10 cellular contexts compared by ENCODE assay signal in genomic region chr7:99109108-99110051, GRCh38. TPM values are rescaled to one million over a fixed set of nuclear protein-coding genes. Genes with fewer than 3 reads are reported as not detected.
DNase-seq lines count a peak whose midpoint lies in the region; ATAC-seq, FAIRE-seq and TF ChIP-seq lines count a peak whose summit lies in the region.
"Had no signal": no experiment of that assay in that cellular context is flagged by ENCODE, and none has a peak within 500 bp of the region (broad histone marks: within the 10 kb centered on the region; RNA-seq: fewer than 3 reads in every experiment).

No MANE protein-coding gene starts in this region.

- no TSS peak for BruUV-seq in K562 (replicated peaks; lab: Mats Ljungman, UMichigan)

- in situ Hi-C loops in K562 (cut with MboI): no loop called here

- peaks cover 3 to 9% of the 10 kb centered on the region in 2 experiments; a peak in 2 of 5 replicates for H3K4me1 ChIP-seq in K562 (replicated peaks in 1 of 2; ENCODE audit: control insufficient read depth in 2 of 2, insufficient read depth in 2 of 2, low read length in 2 of 2)

- H3K27me3 ChIP-seq in AG04450 (ENCODE audit: control insufficient read depth, insufficient read depth, low read length): no peaks in the 10 kb centered on the region
- no peaks in the 10 kb centered on the region for H3K27me3 ChIP-seq in K562 (ENCODE audit: control insufficient read depth in 2 of 2, insufficient read depth in 2 of 2, low read length in 2 of 2)
- H3K27me3 ChIP-seq: cardiac muscle cell had no signal

- no peak for TF ChIP-seq CTCF in AG04450 (IDR thresholded peaks at IDR 0.05; ENCODE audit: low read depth, low read length)
- no peak for TF ChIP-seq CTCF in K562 (IDR thresholded peaks at IDR 0.05 in 2 of 3, conservative IDR thresholded peaks at IDR 0.05 in 1 of 3; ENCODE audit: insufficient read depth in 2 of 3, low read depth in 1 of 3, low read length in 3 of 3)

- H3K4me3 Mint-ChIP-seq in memory B cell: peak overlapping the region; percentile 1

- POLR2A ChIA-PET in AG04450 (lab: Yijun Ruan, JAX) (interaction anchor here (0.7 to 2.8 kb wide), 2 partner anchors 28 to 36 kb away, joined by 14 to 24 read pairs; no protein-coding TSS in a partner anchor), K562 (lab: Yijun Ruan, JAX) (interaction anchor here (0.6 kb wide), 2 partner anchors 35 to 146 kb away, joined by 4 read pairs; no protein-coding TSS in a partner anchor)

- H3K4me2 ChIP-seq in K562 (ENCODE audit: insufficient read depth, low read length): no peak overlapping the region

- H3K9me3 Mint-ChIP-seq in memory B cell: peaks cover 1% of the 10 kb centered on the region

- H4K20me1 ChIP-seq in K562 (replicated peaks; ENCODE audit: control insufficient read depth, insufficient read depth, low read length): peaks cover 2% of the 10 kb centered on the region; the same call in 1 of the 2 replicates

- H3K4me3 ChIP-seq in AG04450 (ENCODE audit: low read depth, low read length) (no peak overlapping the region), K562 (no peak overlapping the region)
- H3K4me3 ChIP-seq: cardiac muscle cell had no signal

- 0 out of 3 replicates have a peak, but pooled peaks cover 2% of the 10 kb centered on the region for H3K36me3 ChIP-seq in K562 (ENCODE audit: control insufficient read depth, insufficient read depth, low read length)
- H3K36me3 ChIP-seq: cardiac muscle cell had no signal

- H3K27ac Mint-ChIP-seq in memory B cell: no peak overlapping the region

- no peak for TF ChIP-seq POLR2A in K562 (conservative IDR thresholded peaks at IDR 0.05)

- H3K9me3 ChIP-seq in AG04450 (ENCODE audit: control insufficient read depth, insufficient read depth, low read length): no peaks in the 10 kb centered on the region; the same call in 1 of the 2 replicates
- H3K9me3 ChIP-seq in K562 (replicated peaks; ENCODE audit: control insufficient read depth, insufficient read depth, low read depth, low read length): no peaks in the 10 kb centered on the region

- TF ChIP-seq RAD21 in K562 (CRISPR knock-in tag; conservative IDR thresholded peaks at IDR 0.05 in 1 of 2, IDR thresholded peaks at IDR 0.05 in 1 of 2): no peak

- CTCF ChIA-PET in AG04450 (lab: Charles Lee): no interaction called here
- CTCF ChIA-PET in K562 (lab: Yijun Ruan, JAX; ENCODE audit: low intra/inter-chr PET ratio): no interaction called here

- H3K79me2 ChIP-seq in K562 (ENCODE audit: control insufficient read depth, insufficient read depth, low read length): peaks cover 72% of the 10 kb centered on the region

- ATAC-seq in K562: peak; percentile 20; the same call in 2 of the 3 replicates
- ATAC-seq in memory B cell (ENCODE audit: low read depth): no peak
- no peak for ATAC-seq in HG02588 (IDR thresholded peaks at IDR 0.05; ENCODE audit: unreplicated experiment)
- ATAC-seq in GM21529 (IDR thresholded peaks at IDR 0.05; ENCODE audit: unreplicated experiment): no peak
- no peak for ATAC-seq in HG02885 (IDR thresholded peaks at IDR 0.05; ENCODE audit: poor library complexity, unreplicated experiment)

- DNase-seq in AG04450 (ENCODE audit: low read depth, low spot score) (no peak), Kasumi-1 (lab: John Stamatoyannopoulos, UW) (peak; percentile 80 to 81), K562 (ENCODE audit: extremely low read depth in 1 of 4, low spot score in 3 of 4) (no peak), memory B cell (ENCODE audit: low spot score in 2 of 2) (no peak), NCI-H748 (lab: John Stamatoyannopoulos, UW; ENCODE audit: unreplicated experiment) (no peak)

- peak overlapping the region; percentile 76 for H3K27ac ChIP-seq in AG04450 (ENCODE audit: low read depth, low read length)
- no peak overlapping the region for H3K27ac ChIP-seq in K562 (ENCODE audit: extremely low read depth, low read depth, low read length)
- H3K27ac ChIP-seq: cardiac muscle cell had no signal

- no peak for TF ChIP-seq EP300 in K562 (IDR thresholded peaks at IDR 0.05; ENCODE audit: low read length)

- H2AFZ ChIP-seq in K562 (ENCODE audit: low read depth, low read length): no peak overlapping the region

- FAIRE-seq in K562 (lab: Jason Lieb, UNC): no peak
- FAIRE-seq: G401.6 had no signal

- H3K9ac ChIP-seq in K562 (ENCODE audit: insufficient read depth in 1 of 2, low read depth in 2 of 2, low read length in 2 of 2): peak overlapping the region in 1 of 2 experiments; percentile 64; a peak in 1 of 4 replicates

- peaks cover 40% of the 10 kb centered on the region for H3K4me1 Mint-ChIP-seq in memory B cell

- intact Hi-C loops in K562 (cut with micrococcal nuclease): no loop called here

- 57% methylated on average over 10 of the region's 10 CpGs for WGBS in K562 (ENCODE audit: insufficient coverage, low coverage, missing lambda C conversion rate)

- H3K9me1 ChIP-seq in K562 (ENCODE audit: control insufficient read depth, insufficient read depth, low read length): peaks cover 4% of the 10 kb centered on the region

- peaks cover 11% of the 10 kb centered on the region for H3K36me3 Mint-ChIP-seq in memory B cell

- H3K27me3 Mint-ChIP-seq in memory B cell: no peaks in the 10 kb centered on the region

TF ChIP-seq in K562, 482 proteins besides CTCF, POLR2A, EP300 and RAD21:
- TF ChIP-seq, protein P1, sequence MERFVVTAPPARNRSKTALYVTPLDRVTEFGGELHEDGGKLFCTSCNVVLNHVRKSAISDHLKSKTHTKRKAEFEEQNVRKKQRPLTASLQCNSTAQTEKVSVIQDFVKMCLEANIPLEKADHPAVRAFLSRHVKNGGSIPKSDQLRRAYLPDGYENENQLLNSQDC (CRISPR knock-in tag; IDR thresholded peaks at IDR 0.05): no peak
- TF ChIP-seq RCOR1 (IDR thresholded peaks at IDR 0.05; ENCODE audit: borderline replicate concordance in 1 of 2, low read depth in 2 of 2, low read length in 2 of 2): 0 out of 4 replicates have a peak, but pooled peaks of 1 of the 2 experiments have one; percentile 21
- no peak for TF ChIP-seq MYBL2 (IDR thresholded peaks at IDR 0.05; ENCODE audit: low read depth)
- no peak for TF ChIP-seq MYBL2 (CRISPR knock-in tag; IDR thresholded peaks at IDR 0.05; ENCODE audit: borderline replicate concordance)
- peak; percentile 79 for TF ChIP-seq JUND (IDR thresholded peaks at IDR 0.05; ENCODE audit: borderline replicate concordance, low read depth, low read length)
- peak; percentile 60; the same call in 1 of the 3 replicates for TF ChIP-seq JUND (tag; IDR thresholded peaks at IDR 0.05; ENCODE audit: borderline replicate concordance, low read depth, low read length)
- TF ChIP-seq RHOXF2B (CRISPR knock-in tag; conservative IDR thresholded peaks at IDR 0.05): no peak
- peak; percentile 32 for TF ChIP-seq ARID1B (IDR thresholded peaks at IDR 0.05)
- no peak for TF ChIP-seq RBM22 (IDR thresholded peaks at IDR 0.05; ENCODE audit: low read depth, low read length, poor library complexity, severe bottlenecking)
- peak; percentile 74 for TF ChIP-seq FOSL1 (tag; conservative IDR thresholded peaks at IDR 0.05)
- TF ChIP-seq, protein P2, sequence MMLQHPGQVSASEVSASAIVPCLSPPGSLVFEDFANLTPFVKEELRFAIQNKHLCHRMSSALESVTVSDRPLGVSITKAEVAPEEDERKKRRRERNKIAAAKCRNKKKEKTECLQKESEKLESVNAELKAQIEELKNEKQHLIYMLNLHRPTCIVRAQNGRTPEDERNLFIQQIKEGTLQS (IDR thresholded peaks at IDR 0.05): peak; percentile 52; the same call in 1 of the 2 replicates
- TF ChIP-seq, protein P2 (CRISPR knock-in tag; conservative IDR thresholded peaks at IDR 0.05): no peak
- TF ChIP-seq ZNF12 (CRISPR knock-in tag; IDR thresholded peaks at IDR 0.05): peak; percentile 35; the same call in 1 of the 2 replicates
- TF ChIP-seq JUN (IDR thresholded peaks at IDR 0.05; ENCODE audit: borderline replicate concordance, low read depth, low read length): peak; percentile 12; the same call in 1 of the 2 replicates
- no peak for TF ChIP-seq JUN (CRISPR knock-in tag; IDR thresholded peaks at IDR 0.05; ENCODE audit: borderline replicate concordance)
- TF ChIP-seq SMARCA4 (IDR thresholded peaks at IDR 0.05): peak; percentile 54; the same call in 1 of the 2 replicates

RNA-seq across cellular contexts. Expression of gene SMURF1, which starts 34.5 kb away (rescaled TPM):
- 16.6 and 17.1 TPM in 2 replicates for polyA plus RNA-seq in AG04450 (2011; rRNA removed)
- polyA minus RNA-seq in AG04450 (2011; rRNA and poly(A)+ RNA removed): 19.0 and 22.6 TPM in 2 replicates
- 44.4 and 51.4 TPM in 2 replicates for total RNA-seq in K562 (2011; cell fraction: chromatin; rRNA removed; ENCODE audit: low replicate concordance)
- 19.2 and 23.2 TPM in 2 replicates for total RNA-seq in K562 (2011; cell fraction: nucleolus; rRNA removed)
- 27.4 and 30.5 TPM in 2 replicates for total RNA-seq in K562 (2011; cell fraction: nucleoplasm; rRNA removed)
- 13.5 and 14.8 TPM in 2 replicates for total RNA-seq in K562 (2014; rRNA removed)
- total RNA-seq in K562 (2014; rRNA removed; fragmentation: Illumina TruSeq; extraction: Trizol): 10.5 and 11.6 TPM in 2 replicates
- total RNA-seq in K562 (2015; rRNA removed; fragmentation: Illumina TruSeq; extraction: Trizol): 12.8 and 13.1 TPM in 2 replicates
- 18.2 and 20.1 TPM in 2 replicates for total RNA-seq in K562 (2021)
- 10.1 and 10.3 TPM in 2 replicates for polyA plus RNA-seq in K562 (2011; rRNA removed)
- polyA plus RNA-seq in K562 (2011; cell fraction: cytosol; rRNA removed): 6.5 and 7.0 TPM in 2 replicates
- 15.9 and 21.8 TPM in 2 replicates for polyA plus RNA-seq in K562 (2011; cell fraction: nucleus; rRNA removed)
- polyA plus RNA-seq in K562 (2012): 11.3 and 12.0 TPM in 2 replicates
- polyA plus RNA-seq in K562 (2014; fragmentation: Illumina TruSeq; extraction: Trizol): 14.4 and 16.1 TPM in 2 replicates
- 1 to 10 TPM; 1.0 to 1.3 TPM for polyA plus RNA-seq in K562 (2014; fragmentation: Nextera tagmentation; extraction: Ambion mirVana)
- 12.5 and 12.6 TPM in 2 replicates for polyA plus RNA-seq in K562 (2014; rRNA removed)
- polyA minus RNA-seq in K562 (2011; rRNA and poly(A)+ RNA removed): 10.2 and 11.4 TPM in 2 replicates
- polyA minus RNA-seq in K562 (2011; cell fraction: cytosol; rRNA and poly(A)+ RNA removed): 5.6 and 7.7 TPM in 2 replicates
- polyA minus RNA-seq in K562 (2011; cell fraction: nucleus; rRNA and poly(A)+ RNA removed): 7.7 and 9.3 TPM in 2 replicates

Comparison
In these comparisons a context has a peak if more than half of its experiments do, and no peak if none do; other contexts are left out.
1. DNase-seq: peak in Kasumi-1 (2 of 2); none in AG04450 (single experiment), K562 (0 of 4), memory B cell (0 of 2) and NCI-H748 (single experiment).